28 cellular contexts compared by ENCODE assay signal in genomic region chr3:124143047-124143446, GRCh38.
"Had no signal": no experiment of that assay in that cellular context is flagged by ENCODE, and none has a peak within 500 bp of the region (broad histone marks: within the 10 kb centered on the region; RNA-seq: fewer than 3 reads in every experiment).

No MANE protein-coding gene starts in this region.

- H3K27ac ChIP-seq: neural progenitor cell, neutrophil, ovary, parathyroid adenoma, psoas muscle, skin epidermis, spleen, suprapubic skin, testis, tibial artery, transverse colon, upper lobe of right lung, uterus had no signal

- ATAC-seq: naive thymus-derived CD4-positive, alpha-beta T cell; natural killer cell; psoas muscle; sciatic nerve; stimulated activated memory B cell treated with anti-CD40 and anti-IgM and Interleukin-4, amounts not matched to agents 10 μg/mL and 1 μg/mL and 100 μg/mL, for 72 hours; stimulated activated naive CD8-positive, alpha-beta T cell treated with anti-CD3 and anti-CD28 coated beads, Interleukin-15, amount 100 ng/mL, for 72 hours; stimulated activated naive CD8-positive, alpha-beta T cell treated with anti-CD3 and anti-CD28 coated beads, Interleukin-15, Interleukin-2, amounts not matched to agents 100 U/mL and 50 U/mL, for 24 hours; upper lobe of right lung had no signal

- H3K27me3 ChIP-seq: neural progenitor cell, neutrophil, ovary, suprapubic skin, testis, tibial artery, transverse colon, upper lobe of right lung, uterus had no signal

- H3K4me3 ChIP-seq: neural progenitor cell, ovary, psoas muscle, skin epidermis, smooth muscle cell, spleen, suprapubic skin, testis, tibial artery, transverse colon, upper lobe of right lung, uterus had no signal

- DNase-seq: naive thymus-derived CD4-positive, alpha-beta T cell; natural killer cell; ovary; psoas muscle; right cardiac atrium; spleen; stimulated activated CD4-positive, alpha-beta T cell treated with anti-CD3 and anti-CD28 coated beads, Interleukin-12 subunit alpha, Interleukin-12 subunit beta, amount 100 ng/mL, for 4 hours; stimulated activated CD4-positive, alpha-beta T cell treated with anti-CD3 and anti-CD28 coated beads, Interleukin-1b, Interleukin-23, amount 100 ng/mL, for 48 hours; stimulated activated CD4-positive, alpha-beta T cell treated with anti-CD3 and anti-CD28 coated beads, Interleukin-4, amount 100 ng/mL, for 1 hour; stimulated activated CD4-positive, alpha-beta T cell treated with anti-CD3 and anti-CD28 coated beads, Interleukin-4, amount 100 ng/mL, for 4 hours; stimulated activated CD8-positive, alpha-beta memory T cell treated with anti-CD3 and anti-CD28 coated beads, Interleukin-4, amount 100 ng/mL, for 48 hours; stimulated activated naive CD4-positive, alpha-beta T cell; stimulated activated naive CD8-positive, alpha-beta T cell treated with anti-CD3 and anti-CD28 coated beads, Interleukin-15, amount 100 ng/mL, for 72 hours; stimulated activated naive CD8-positive, alpha-beta T cell treated with anti-CD3 and anti-CD28 coated beads, Interleukin-15, Interleukin-2, amounts not matched to agents 100 U/mL and 50 U/mL, for 24 hours; substantia nigra; testis; tibial artery; transverse colon; upper lobe of right lung had no signal

- H3K9ac ChIP-seq: neural progenitor cell, parathyroid adenoma had no signal

- H2AFZ ChIP-seq: neural progenitor cell, parathyroid adenoma had no signal

- H3K9me3 ChIP-seq: neutrophil, ovary, psoas muscle, spleen, suprapubic skin, testis, tibial artery, transverse colon, upper lobe of right lung, uterus had no signal

- H3K4me2 ChIP-seq: neural progenitor cell, smooth muscle cell had no signal

- H3K36me3 ChIP-seq: neural progenitor cell, neutrophil, ovary, spleen, suprapubic skin, tibial artery, transverse colon, upper lobe of right lung, uterus had no signal

- H3K4me1 ChIP-seq: spleen, suprapubic skin, testis, transverse colon, upper lobe of right lung, uterus had no signal
